In the genomic region with DNA sequence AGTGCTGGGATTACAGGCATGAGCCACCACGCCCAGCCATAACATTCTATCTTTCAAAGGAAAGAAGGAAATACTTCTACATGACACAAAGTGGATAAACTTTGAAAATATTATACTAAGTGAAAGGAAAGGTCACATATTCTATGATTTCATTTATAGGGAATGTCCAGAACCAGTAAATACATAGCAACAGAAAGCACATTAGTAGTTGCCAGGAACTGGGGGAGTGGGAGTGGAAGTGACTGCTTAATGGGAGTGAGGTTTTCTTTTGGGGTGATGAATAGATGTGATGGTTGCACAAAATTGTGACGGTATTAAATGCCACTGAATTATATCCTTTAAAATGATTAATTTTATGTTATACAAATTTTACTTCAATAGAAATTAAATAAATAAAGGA, we compare ENCODE assay signal across 29 cellular contexts.
A peak's percentile ranks its signal among the peaks of the same experiment; 100 is the strongest.
DNase-seq lines count a peak whose midpoint lies in the region; ATAC-seq lines count a peak whose summit lies in the region.
"Had no signal": no experiment of that assay in that cellular context is flagged by ENCODE, and none has a peak within 500 bp of the region (broad histone marks: within the 10 kb centered on the region; RNA-seq: fewer than 3 reads in every experiment).

No MANE protein-coding gene starts in this region.

- no peaks in the 10 kb centered on the region for H4K20me1 ChIP-seq in GM23248 (ENCODE audit: insufficient read depth)
- H4K20me1 ChIP-seq: BLaER1 treated with 17β-estradiol and CSF1 and Interleukin-3, amounts not matched to agents 10 nM and 100 nM had no signal

- H2AFZ ChIP-seq in GM23248 = no peak overlapping the region

- in situ Hi-C loops in GM23248 (cut with MboI) = no loop called here

- H3K27me3 ChIP-seq in GM23248 (replicated peaks; ENCODE audit: insufficient read depth) (no peaks in the 10 kb centered on the region), adipocyte (replicated peaks; ENCODE audit: control insufficient read depth, insufficient read depth, low read length) (no peaks in the 10 kb centered on the region)
- H3K27me3 ChIP-seq: BLaER1 treated with 17β-estradiol and CSF1 and Interleukin-3, amounts not matched to agents 10 nM and 100 nM; breast epithelium; esophagus squamous epithelium; heart left ventricle; neutrophil; vagina had no signal

- peak overlapping the region; percentile 37 for H3K27ac ChIP-seq in GM23248
- H3K27ac ChIP-seq: BLaER1 treated with 17β-estradiol and CSF1 and Interleukin-3, amounts not matched to agents 10 nM and 100 nM; breast epithelium; esophagus squamous epithelium; heart left ventricle; HL-60; neutrophil; vagina had no signal

- ATAC-seq in GM18907 (IDR thresholded peaks at IDR 0.05; ENCODE audit: unreplicated experiment) = no peak
- ATAC-seq: activated CD4-positive, CD25-positive, alpha-beta regulatory T cell treated with anti-CD3 and anti-CD28 coated beads, Interleukin-2, amount 50 U/mL, for 24 hours; HCT116; heart left ventricle; stimulated activated memory B cell treated with anti-CD40 and anti-IgM and Interleukin-4, amounts not matched to agents 10 μg/mL and 1 μg/mL and 100 μg/mL, for 72 hours had no signal

- H3F3A ChIP-seq in GM23248 (ENCODE audit: insufficient read depth) = 0 out of 2 replicates have a peak, but pooled peaks cover 3% of the 10 kb centered on the region

- H3K4me2 ChIP-seq in GM23248 (ENCODE audit: unreplicated experiment) = no peak overlapping the region
- H3K4me2 ChIP-seq: BLaER1 treated with 17β-estradiol and CSF1 and Interleukin-3, amounts not matched to agents 10 nM and 100 nM; smooth muscle cell had no signal

- H3K4me1 ChIP-seq in GM23248 (ENCODE audit: insufficient read depth) (peaks cover 15% of the 10 kb centered on the region), adipocyte (ENCODE audit: control insufficient read depth, insufficient read depth, low read length) (peaks cover 15% of the 10 kb centered on the region)
- H3K4me1 ChIP-seq: BLaER1 treated with 17β-estradiol and CSF1 and Interleukin-3, amounts not matched to agents 10 nM and 100 nM; breast epithelium; esophagus squamous epithelium; vagina had no signal

- DNase-seq in GM23248 (peak; percentile 50), adipocyte (ENCODE audit: low read depth) (peak; percentile 25), fibroblast of peridontal ligament (ENCODE audit: extremely low read depth) (peak; percentile 33), non-pigmented ciliary epithelial cell (ENCODE audit: low read depth) (peak; percentile 65), GM19238 (ENCODE audit: insufficient read length, low spot score) (no peak), NK-92 (lab: John Stamatoyannopoulos, UW; ENCODE audit: unreplicated experiment) (no peak)
- DNase-seq in effector CD4-positive, alpha-beta T cell = no peak
- DNase-seq: ACHN; activated T-cell treated with anti-CD3 and anti-CD28 coated beads, Interleukin-2, amount 50 U/mL, for 24 hours; cortex of kidney; endodermal cell; esophagus squamous epithelium; heart left ventricle; mesendoderm; NCI-H2081 treated with DMSO at 0.1 percent for 48 hours; NCI-H82; SIG-M5; stimulated activated CD4-positive, alpha-beta T cell treated with anti-CD3 and anti-CD28 coated beads, Interleukin-2, amount 100 ng/mL, for 24 hours had no signal

- no peaks in the 10 kb centered on the region for H3K9me3 ChIP-seq in GM23248 (ENCODE audit: low read depth)
- peaks cover 11% of the 10 kb centered on the region for H3K9me3 ChIP-seq in adipocyte (ENCODE audit: control insufficient read depth, low read length)
- H3K9me3 ChIP-seq: thoracic aorta, vagina had no signal

- H3K9ac ChIP-seq in GM23248 (no peak overlapping the region), adipocyte (ENCODE audit: low read length) (no peak overlapping the region)
- H3K9ac ChIP-seq: BLaER1 treated with 17β-estradiol and CSF1 and Interleukin-3, amounts not matched to agents 10 nM and 100 nM had no signal

- WGBS in GM23248 (ENCODE audit: low coverage in 1 of 2, low lambda C conversion rate in 2 of 2, missing lambda C conversion rate in 2 of 2), 2 experiments = 92 to 98% methylated on average over 2 of the region's 2 CpGs

- no peak overlapping the region for H3K4me3 ChIP-seq in GM23248
- no peak overlapping the region for H3K4me3 ChIP-seq in adipocyte (ENCODE audit: low read length)
- H3K4me3 ChIP-seq: BLaER1 treated with 17β-estradiol and CSF1 and Interleukin-3, amounts not matched to agents 10 nM and 100 nM; breast epithelium; esophagus squamous epithelium; heart left ventricle; smooth muscle cell; thoracic aorta; vagina had no signal

- no peaks in the 10 kb centered on the region for H3K9me2 ChIP-seq in GM23248 (ENCODE audit: insufficient read depth)

- no peaks in the 10 kb centered on the region for H3K79me2 ChIP-seq in GM23248 (ENCODE audit: insufficient read depth)

- no peaks in the 10 kb centered on the region for H3K36me3 ChIP-seq in GM23248 (ENCODE audit: low read depth)
- H3K36me3 ChIP-seq in adipocyte (ENCODE audit: control insufficient read depth, insufficient read depth, low read length, severe bottlenecking) = no peaks in the 10 kb centered on the region
- H3K36me3 ChIP-seq: BLaER1 treated with 17β-estradiol and CSF1 and Interleukin-3, amounts not matched to agents 10 nM and 100 nM; breast epithelium; esophagus squamous epithelium; heart left ventricle; neutrophil; thoracic aorta; vagina had no signal

Comparison
In these comparisons a context has a peak if more than half of its experiments do, and no peak if none do; other contexts are left out.
1. DNase-seq: peak in GM23248 (single experiment), adipocyte (single experiment), fibroblast of peridontal ligament (single experiment) and non-pigmented ciliary epithelial cell (single experiment); none in GM19238 (single experiment), NK-92 (single experiment) and effector CD4-positive, alpha-beta T cell (single experiment).